In the genomic region with DNA sequence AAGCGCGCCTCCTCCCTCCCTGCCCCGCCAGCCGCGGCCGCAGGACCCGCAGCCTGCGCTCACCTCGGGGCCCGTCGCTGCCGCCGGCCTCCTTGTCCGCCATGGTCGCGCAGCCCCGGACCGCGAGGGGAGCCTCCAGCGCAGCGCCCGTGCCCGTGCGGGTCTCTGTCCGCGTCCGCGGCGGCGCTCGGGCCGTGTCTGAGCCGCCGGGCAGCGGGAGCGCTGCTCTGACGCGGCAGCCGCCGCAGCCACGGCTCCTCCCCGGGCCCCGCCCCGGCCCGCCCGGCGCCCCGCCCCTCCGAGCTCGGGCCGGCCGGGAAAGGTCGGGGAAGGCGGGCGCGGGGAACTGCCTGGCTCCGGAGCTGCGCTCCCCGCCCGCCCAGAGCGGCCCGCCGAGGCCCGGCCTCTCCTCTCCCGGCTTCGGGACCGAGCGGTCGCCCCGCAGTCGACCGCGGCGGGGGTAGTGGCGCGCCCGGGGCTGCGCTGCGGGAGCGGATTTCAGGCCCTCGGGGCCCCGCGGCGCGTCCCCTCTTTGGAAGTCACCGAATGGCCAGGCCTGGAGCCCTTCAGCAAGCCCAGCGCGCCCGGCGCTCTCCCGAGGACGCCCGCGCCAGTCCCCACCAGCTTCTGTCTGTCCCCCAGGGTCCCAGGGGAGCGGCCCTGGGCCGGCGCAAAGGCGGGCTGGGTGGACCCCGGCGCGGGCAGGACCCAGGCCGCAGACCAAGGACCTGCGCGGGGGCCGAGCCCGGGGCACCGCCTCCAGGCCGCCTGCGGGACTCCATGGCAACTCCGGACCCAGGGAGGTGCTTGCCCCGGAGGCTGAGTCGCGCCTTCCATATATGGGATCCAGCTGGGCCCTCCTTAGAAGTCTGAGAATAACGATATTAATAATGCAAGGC, we compare ENCODE assay signal across 8 cellular contexts. TPM values are rescaled to one million over a fixed set of nuclear protein-coding genes. Genes with fewer than 3 reads are reported as not detected.
DNase-seq lines count a peak whose midpoint lies in the region; ATAC-seq, FAIRE-seq and TF ChIP-seq lines count a peak whose summit lies in the region.

Gene HSPA12A, minus strand, starts transcription at position 200 of the 899 bp plus-strand sequence. Its CDS starts 97 bp downstream, at position 103.

- WGBS in upper lobe of left lung, 2 donors, result 0% methylated on average over 1 to 57 of the region's 114 CpGs

- H3K9ac ChIP-seq in adipocyte (ENCODE audit: low read length), result peak within 1 kb of the TSS; percentile 86

- H3K36me3 ChIP-seq in adipocyte (ENCODE audit: control insufficient read depth, insufficient read depth, low read length, severe bottlenecking) (no peaks in the 10 kb centered on the region), cardiac muscle cell (no peaks in the 10 kb centered on the region), upper lobe of left lung (no peaks in the 10 kb centered on the region)

- TF ChIP-seq CTCF in C4-2B (conservative IDR thresholded peaks at IDR 0.05), result no peak
- TF ChIP-seq CTCF in cardiac muscle cell (IDR thresholded peaks at IDR 0.05; ENCODE audit: low read depth, low read length), result no peak
- TF ChIP-seq CTCF in upper lobe of left lung (IDR thresholded peaks at IDR 0.05), result peak in 1 of 6 experiments; percentile 43

- no peak for FAIRE-seq in GM19239 (lab: Jason Lieb, UNC)

- DNase-seq in GM19239 (ENCODE audit: insufficient read length, low spot score), result peak; percentile 89
- DNase-seq in RPMI8226, result peak; percentile 68
- peak; percentile 90 for DNase-seq in adipocyte (ENCODE audit: low read depth)
- peak; percentile 88 to 89 for DNase-seq in cardiac muscle cell (ENCODE audit: low read depth in 1 of 2, low spot score in 1 of 2)
- peak; percentile 53 for DNase-seq in occipital lobe (lab: John Stamatoyannopoulos, UW)
- peak; percentile 85 to 97 for DNase-seq in upper lobe of left lung

- peaks cover 3% of the 10 kb centered on the region for H3K4me1 ChIP-seq in adipocyte (ENCODE audit: control insufficient read depth, insufficient read depth, low read length)
- peaks cover 5% of the 10 kb centered on the region for H3K4me1 ChIP-seq in cardiac muscle cell (ENCODE audit: low read depth)
- peaks cover 11 to 27% (median 20%) of the 10 kb centered on the region in 4 donors for H3K4me1 ChIP-seq in upper lobe of left lung

- H3K4me3 ChIP-seq in adipocyte (ENCODE audit: low read length) (peak within 1 kb of the TSS; percentile 87), cardiac muscle cell (peak within 1 kb of the TSS; percentile 67), upper lobe of left lung (peak within 1 kb of the TSS; percentile 60 to 82 (median 72))

- no peak for TF ChIP-seq EP300 in upper lobe of left lung (IDR thresholded peaks at IDR 0.05)

- H3K9me3 ChIP-seq in adipocyte (ENCODE audit: control insufficient read depth, low read length), result no peaks in the 10 kb centered on the region
- no peaks in the 10 kb centered on the region for H3K9me3 ChIP-seq in cardiac muscle cell (ENCODE audit: low read depth)
- no peaks in the 10 kb centered on the region for H3K9me3 ChIP-seq in upper lobe of left lung

- ATAC-seq in HG03280 (IDR thresholded peaks at IDR 0.05; ENCODE audit: unreplicated experiment) (peak; percentile 96), upper lobe of left lung (ENCODE audit: low FRiP score in 2 of 2) (peak; percentile 81 to 95)

- TF ChIP-seq POLR2A in upper lobe of left lung (IDR thresholded peaks at IDR 0.05), result peak in 2 of 4 donors; percentile 34 to 62

- no peaks in the 10 kb centered on the region for H3K27me3 ChIP-seq in adipocyte (replicated peaks; ENCODE audit: control insufficient read depth, insufficient read depth, low read length)
- H3K27me3 ChIP-seq in cardiac muscle cell, result peaks cover 45% of the 10 kb centered on the region
- peaks cover 0 to 19% (median 10%) of the 10 kb centered on the region in 4 donors for H3K27me3 ChIP-seq in upper lobe of left lung

- peak within 1 kb of the TSS; percentile 69 for H3K27ac ChIP-seq in C4-2B
- peak within 1 kb of the TSS; percentile 73 for H3K27ac ChIP-seq in cardiac muscle cell
- H3K27ac ChIP-seq in upper lobe of left lung, result peak within 1 kb of the TSS; percentile 74 to 89 (median 84)

RNA-seq across cellular contexts. Expression of gene HSPA12A, which starts in this region (rescaled TPM):
- 6.4 and 9.6 TPM in 2 replicates for total RNA-seq in cardiac muscle cell
- polyA plus RNA-seq in cardiac muscle cell, result 7.2 and 8.3 TPM in 2 replicates
- 17.3 TPM for total RNA-seq in occipital lobe
- 10 to 100 TPM in 2 of 6 donors, 1 to 10 TPM in 4; 4.2 to 11.6 (median 6.1) TPM for total RNA-seq in upper lobe of left lung

Comparison
In these comparisons a context has a peak if more than half of its experiments do, and no peak if none do; other contexts are left out.
1. Peak in every context shown above with its lines: DNase-seq, ATAC-seq, H3K4me3 ChIP-seq and H3K27ac ChIP-seq.